Comparison of ENCODE assay signal across 14 cellular contexts in the genomic region with DNA sequence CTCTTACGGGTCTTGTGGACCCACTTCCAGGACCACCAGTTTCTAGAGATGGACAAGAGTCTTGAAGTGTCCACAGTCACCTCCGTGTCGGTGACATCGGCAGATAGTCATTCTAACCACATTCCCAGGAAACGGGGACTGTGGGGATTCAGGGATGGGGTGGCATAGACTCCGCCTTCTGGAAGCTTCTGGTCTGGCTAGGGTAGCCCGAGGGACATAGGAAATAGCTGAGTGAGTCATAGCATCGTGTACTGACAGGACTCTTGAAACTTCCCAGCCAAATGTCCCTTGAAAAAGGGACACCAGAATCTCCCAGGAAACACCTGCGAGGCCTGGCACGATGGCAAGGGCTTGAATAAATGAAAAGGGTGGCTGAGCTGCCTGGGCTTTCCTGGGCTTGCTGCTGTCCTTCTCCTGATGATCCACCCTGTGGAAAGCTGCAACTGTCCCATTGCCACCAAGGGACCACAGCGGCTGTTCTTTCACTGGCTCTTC.
DNase-seq lines count a peak whose midpoint lies in the region; ATAC-seq and TF ChIP-seq lines count a peak whose summit lies in the region.
"Had no signal": no experiment of that assay in that cellular context is flagged by ENCODE, and none has a peak within 500 bp of the region (broad histone marks: within the 10 kb centered on the region; RNA-seq: fewer than 3 reads in every experiment).

No MANE protein-coding gene starts in this region.

- H3K36me3 Mint-ChIP-seq in type B pancreatic cell, result no peaks in the 10 kb centered on the region

- DNase-seq in right atrium auricular region (ENCODE audit: low spot score), result peak; percentile 49
- no peak for DNase-seq in left ventricle myocardium inferior
- DNase-seq in foreskin keratinocyte, result peak; percentile 40 to 58
- peak; percentile 44 for DNase-seq in type B pancreatic cell (ENCODE audit: extremely low spot score, unreplicated experiment)
- DNase-seq in NCI-H2029 treated with DMSO at 0.1 percent for 48 hours (lab: John Stamatoyannopoulos, UW), result no peak
- no peak for DNase-seq in Ammon's horn (ENCODE audit: low spot score)
- DNase-seq in NCI-H510A treated with DMSO at 0.1 percent for 48 hours (lab: John Stamatoyannopoulos, UW), result no peak
- DNase-seq: ACHN; activated CD4-positive, alpha-beta T cell treated with anti-CD3 and anti-CD28 coated beads, Interleukin-2, amount 50 U/mL, for 48 hours; Calu3; spleen had no signal

- intact Hi-C loops in left ventricle myocardium inferior (cut with micrococcal nuclease), result no loop called here

- H3K9me3 ChIP-seq in right atrium auricular region (no peaks in the 10 kb centered on the region), left ventricle myocardium inferior (replicated peaks) (no peaks in the 10 kb centered on the region)
- H3K9me3 ChIP-seq: ascending aorta, SJSA1, spleen had no signal

- no peak for TF ChIP-seq CTCF in right atrium auricular region (IDR thresholded peaks at IDR 0.05)
- TF ChIP-seq CTCF in left ventricle myocardium inferior (IDR thresholded peaks at IDR 0.05; ENCODE audit: borderline replicate concordance), result no peak
- no peak for TF ChIP-seq CTCF in foreskin keratinocyte (conservative IDR thresholded peaks at IDR 0.05)
- no peak for TF ChIP-seq CTCF in type B pancreatic cell (conservative IDR thresholded peaks at IDR 0.05)

- H3K4me3 ChIP-seq in right atrium auricular region (no peak overlapping the region), left ventricle myocardium inferior (no peak overlapping the region)
- H3K4me3 ChIP-seq: ascending aorta, SJSA1, spleen had no signal

- no peak overlapping the region for H3K27ac Mint-ChIP-seq in type B pancreatic cell

- H3K36me3 ChIP-seq in right atrium auricular region, result no peaks in the 10 kb centered on the region
- H3K36me3 ChIP-seq in left ventricle myocardium inferior, result no peaks in the 10 kb centered on the region
- H3K36me3 ChIP-seq: ascending aorta, SJSA1, spleen had no signal

- H3K4me1 Mint-ChIP-seq in type B pancreatic cell (ENCODE audit: unreplicated experiment), result no peaks in the 10 kb centered on the region

- no peak overlapping the region for H3K4me3 Mint-ChIP-seq in type B pancreatic cell

- no peaks in the 10 kb centered on the region for H3K9me3 Mint-ChIP-seq in type B pancreatic cell

- H3K27me3 Mint-ChIP-seq in type B pancreatic cell, result peaks cover 26% of the 10 kb centered on the region

- ATAC-seq in SK-N-SH treated with all-trans-retinoic acid at 6 μM for 48 hours (peak; percentile 38), foreskin keratinocyte (peak; percentile 64)

- H3K27me3 ChIP-seq in right atrium auricular region, result no peaks in the 10 kb centered on the region
- peaks cover 32% of the 10 kb centered on the region for H3K27me3 ChIP-seq in left ventricle myocardium inferior (ENCODE audit: low read depth)
- peaks cover under 1% of the 10 kb centered on the region for H3K27me3 ChIP-seq in foreskin keratinocyte
- H3K27me3 ChIP-seq: ascending aorta, spleen had no signal

- H3K4me1 ChIP-seq in right atrium auricular region, result peaks cover 0 to 12% of the 10 kb centered on the region in 2 donors
- H3K4me1 ChIP-seq in left ventricle myocardium inferior, result peaks cover 10% of the 10 kb centered on the region
- H3K4me1 ChIP-seq in foreskin keratinocyte, result peaks cover 12% of the 10 kb centered on the region
- H3K4me1 ChIP-seq: ascending aorta had no signal

- H3K27ac ChIP-seq in right atrium auricular region, result no peak overlapping the region
- H3K27ac ChIP-seq in left ventricle myocardium inferior (replicated peaks), result no peak overlapping the region
- no peak overlapping the region for H3K27ac ChIP-seq in foreskin keratinocyte
- H3K27ac ChIP-seq: ascending aorta, SJSA1, spleen had no signal

TF ChIP-seq in SK-N-SH treated with all-trans-retinoic acid at 6 μM for 48 hours, 23 proteins besides CTCF, POLR2A, EP300 and RAD21:
- TF ChIP-seq ZFP30 (CRISPR knock-in tag; IDR thresholded peaks at IDR 0.05), result no peak
- TF ChIP-seq ISL1 (CRISPR knock-in tag; IDR thresholded peaks at IDR 0.05), result no peak
- TF ChIP-seq ZNF8 (CRISPR knock-in tag; IDR thresholded peaks at IDR 0.05), result no peak
- no peak for TF ChIP-seq TOX (CRISPR knock-in tag; IDR thresholded peaks at IDR 0.05; ENCODE audit: borderline replicate concordance)
- TF ChIP-seq ZNF565 (CRISPR knock-in tag; conservative IDR thresholded peaks at IDR 0.05; ENCODE audit: low read depth), result no peak
- no peak for TF ChIP-seq PPARA (CRISPR knock-in tag; IDR thresholded peaks at IDR 0.05; ENCODE audit: borderline replicate concordance)
- TF ChIP-seq ZNF70 (CRISPR knock-in tag; IDR thresholded peaks at IDR 0.05), result no peak
- TF ChIP-seq RARB (CRISPR knock-in tag; IDR thresholded peaks at IDR 0.05), result no peak
- TF ChIP-seq TCF4 (CRISPR knock-in tag; IDR thresholded peaks at IDR 0.05; ENCODE audit: borderline replicate concordance), result no peak
- TF ChIP-seq BACH2 (CRISPR knock-in tag; IDR thresholded peaks at IDR 0.05; ENCODE audit: borderline replicate concordance), result no peak
- TF ChIP-seq, protein P1, sequence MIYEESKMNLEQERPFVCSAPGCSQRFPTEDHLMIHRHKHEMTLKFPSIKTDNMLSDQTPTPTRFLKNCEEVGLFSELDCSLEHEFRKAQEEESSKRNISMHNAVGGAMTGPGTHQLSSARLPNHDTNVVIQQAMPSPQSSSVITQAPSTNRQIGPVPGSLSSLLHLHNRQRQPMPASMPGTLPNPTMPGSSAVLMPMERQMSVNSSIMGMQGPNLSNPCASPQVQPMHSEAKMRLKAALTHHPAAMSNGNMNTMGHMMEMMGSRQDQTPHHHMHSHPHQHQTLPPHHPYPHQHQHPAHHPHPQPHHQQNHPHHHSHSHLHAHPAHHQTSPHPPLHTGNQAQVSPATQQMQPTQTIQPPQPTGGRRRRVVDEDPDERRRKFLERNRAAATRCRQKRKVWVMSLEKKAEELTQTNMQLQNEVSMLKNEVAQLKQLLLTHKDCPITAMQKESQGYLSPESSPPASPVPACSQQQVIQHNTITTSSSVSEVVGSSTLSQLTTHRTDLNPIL (CRISPR knock-in tag; IDR thresholded peaks at IDR 0.05; ENCODE audit: low read depth), result no peak
- TF ChIP-seq, protein P2, sequence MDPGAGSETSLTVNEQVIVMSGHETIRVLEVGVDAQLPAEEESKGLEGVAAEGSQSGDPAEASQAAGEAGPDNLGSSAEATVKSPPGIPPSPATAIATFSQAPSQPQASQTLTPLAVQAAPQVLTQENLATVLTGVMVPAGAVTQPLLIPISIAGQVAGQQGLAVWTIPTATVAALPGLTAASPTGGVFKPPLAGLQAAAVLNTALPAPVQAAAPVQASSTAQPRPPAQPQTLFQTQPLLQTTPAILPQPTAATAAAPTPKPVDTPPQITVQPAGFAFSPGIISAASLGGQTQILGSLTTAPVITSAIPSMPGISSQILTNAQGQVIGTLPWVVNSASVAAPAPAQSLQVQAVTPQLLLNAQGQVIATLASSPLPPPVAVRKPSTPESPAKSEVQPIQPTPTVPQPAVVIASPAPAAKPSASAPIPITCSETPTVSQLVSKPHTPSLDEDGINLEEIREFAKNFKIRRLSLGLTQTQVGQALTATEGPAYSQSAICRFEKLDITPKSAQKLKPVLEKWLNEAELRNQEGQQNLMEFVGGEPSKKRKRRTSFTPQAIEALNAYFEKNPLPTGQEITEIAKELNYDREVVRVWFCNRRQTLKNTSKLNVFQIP (CRISPR knock-in tag; IDR thresholded peaks at IDR 0.05; ENCODE audit: borderline replicate concordance, low read depth), result no peak
- TF ChIP-seq, protein P3, sequence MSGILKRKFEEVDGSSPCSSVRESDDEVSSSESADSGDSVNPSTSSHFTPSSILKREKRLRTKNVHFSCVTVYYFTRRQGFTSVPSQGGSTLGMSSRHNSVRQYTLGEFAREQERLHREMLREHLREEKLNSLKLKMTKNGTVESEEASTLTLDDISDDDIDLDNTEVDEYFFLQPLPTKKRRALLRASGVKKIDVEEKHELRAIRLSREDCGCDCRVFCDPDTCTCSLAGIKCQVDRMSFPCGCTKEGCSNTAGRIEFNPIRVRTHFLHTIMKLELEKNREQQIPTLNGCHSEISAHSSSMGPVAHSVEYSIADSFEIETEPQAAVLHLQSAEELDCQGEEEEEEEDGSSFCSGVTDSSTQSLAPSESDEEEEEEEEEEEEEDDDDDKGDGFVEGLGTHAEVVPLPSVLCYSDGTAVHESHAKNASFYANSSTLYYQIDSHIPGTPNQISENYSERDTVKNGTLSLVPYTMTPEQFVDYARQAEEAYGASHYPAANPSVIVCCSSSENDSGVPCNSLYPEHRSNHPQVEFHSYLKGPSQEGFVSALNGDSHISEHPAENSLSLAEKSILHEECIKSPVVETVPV (CRISPR knock-in tag; IDR thresholded peaks at IDR 0.05), result no peak
- TF ChIP-seq CSDC2 (CRISPR knock-in tag; IDR thresholded peaks at IDR 0.05), result no peak
- TF ChIP-seq, protein P4, sequence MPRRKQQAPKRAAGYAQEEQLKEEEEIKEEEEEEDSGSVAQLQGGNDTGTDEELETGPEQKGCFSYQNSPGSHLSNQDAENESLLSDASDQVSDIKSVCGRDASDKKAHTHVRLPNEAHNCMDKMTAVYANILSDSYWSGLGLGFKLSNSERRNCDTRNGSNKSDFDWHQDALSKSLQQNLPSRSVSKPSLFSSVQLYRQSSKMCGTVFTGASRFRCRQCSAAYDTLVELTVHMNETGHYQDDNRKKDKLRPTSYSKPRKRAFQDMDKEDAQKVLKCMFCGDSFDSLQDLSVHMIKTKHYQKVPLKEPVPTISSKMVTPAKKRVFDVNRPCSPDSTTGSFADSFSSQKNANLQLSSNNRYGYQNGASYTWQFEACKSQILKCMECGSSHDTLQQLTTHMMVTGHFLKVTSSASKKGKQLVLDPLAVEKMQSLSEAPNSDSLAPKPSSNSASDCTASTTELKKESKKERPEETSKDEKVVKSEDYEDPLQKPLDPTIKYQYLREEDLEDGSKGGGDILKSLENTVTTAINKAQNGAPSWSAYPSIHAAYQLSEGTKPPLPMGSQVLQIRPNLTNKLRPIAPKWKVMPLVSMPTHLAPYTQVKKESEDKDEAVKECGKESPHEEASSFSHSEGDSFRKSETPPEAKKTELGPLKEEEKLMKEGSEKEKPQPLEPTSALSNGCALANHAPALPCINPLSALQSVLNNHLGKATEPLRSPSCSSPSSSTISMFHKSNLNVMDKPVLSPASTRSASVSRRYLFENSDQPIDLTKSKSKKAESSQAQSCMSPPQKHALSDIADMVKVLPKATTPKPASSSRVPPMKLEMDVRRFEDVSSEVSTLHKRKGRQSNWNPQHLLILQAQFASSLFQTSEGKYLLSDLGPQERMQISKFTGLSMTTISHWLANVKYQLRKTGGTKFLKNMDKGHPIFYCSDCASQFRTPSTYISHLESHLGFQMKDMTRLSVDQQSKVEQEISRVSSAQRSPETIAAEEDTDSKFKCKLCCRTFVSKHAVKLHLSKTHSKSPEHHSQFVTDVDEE (CRISPR knock-in tag; IDR thresholded peaks at IDR 0.05), result no peak
- TF ChIP-seq ZC3H10 (CRISPR knock-in tag; IDR thresholded peaks at IDR 0.05), result no peak
- TF ChIP-seq GLIS3 (CRISPR knock-in tag; IDR thresholded peaks at IDR 0.05), result no peak
- no peak for TF ChIP-seq ESRRG (CRISPR knock-in tag; IDR thresholded peaks at IDR 0.05)
- no peak for TF ChIP-seq SNAI2 (CRISPR knock-in tag; IDR thresholded peaks at IDR 0.05)

Comparison
In these comparisons a context has a peak if more than half of its experiments do, and no peak if none do; other contexts are left out.
1. DNase-seq: peak in right atrium auricular region (single experiment), foreskin keratinocyte (2 of 2) and type B pancreatic cell (single experiment); none in left ventricle myocardium inferior (single experiment), NCI-H2029 treated with DMSO at 0.1 percent for 48 hours (single experiment), Ammon's horn (single experiment) and NCI-H510A treated with DMSO at 0.1 percent for 48 hours (single experiment).